Comparison of ENCODE assay signal across 2 cellular contexts in genomic region chr9:124353166-124353768, GRCh38.
A peak's percentile ranks its signal among the peaks of the same experiment; 100 is the strongest.
TF ChIP-seq lines count a peak whose summit lies in the region.

No MANE protein-coding gene starts in this region.

TF ChIP-seq in HepG2, 621 proteins besides CTCF, POLR2A, EP300 and RAD21:
- TF ChIP-seq POLR2G (IDR thresholded peaks at IDR 0.05; ENCODE audit: low read depth, low read length) (peak; percentile 45; the same call in 1 of the 2 replicates), ZC3H13 (CRISPR knock-in tag; IDR thresholded peaks at IDR 0.05) (peak; percentile 4; the same call in 1 of the 2 replicates), AGO2 (optimal IDR thresholded peaks at IDR 0.05; ENCODE audit: low read depth, low read length) (peak; percentile 55), GFI1 (CRISPR knock-in tag; IDR thresholded peaks at IDR 0.05; ENCODE audit: borderline replicate concordance) (no peak)
TF ChIP-seq in HepG2: peak in this region for 3.

TF ChIP-seq in GM12878, 131 proteins besides CTCF, POLR2A, EP300 and RAD21:
- TF ChIP-seq POLR2AphosphoS5 (IDR thresholded peaks at IDR 0.05; ENCODE audit: low read length) (peak; percentile 6; the same call in 1 of the 2 replicates), RUNX3 (IDR thresholded peaks at IDR 0.05; ENCODE audit: low read length) (0 out of 2 replicates have a peak, but pooled peaks have one; percentile 1), ZNF274 (IDR thresholded peaks at IDR 0.05; ENCODE audit: insufficient read depth, insufficient read length) (no peak), SIN3A (IDR thresholded peaks at IDR 0.05; ENCODE audit: low read depth, low read length) (no peak), POLR2AphosphoS2 (IDR thresholded peaks at IDR 0.05; ENCODE audit: low read depth, low read length) (0 out of 2 replicates have a peak, but pooled peaks have one; percentile 20)
